1 cellular context compared by ENCODE assay signal in genomic region chr5:176500511-176500910, GRCh38.
A peak's percentile ranks its signal among the peaks of the same experiment; 100 is the strongest.
TF ChIP-seq lines count a peak whose summit lies in the region.

No MANE protein-coding gene starts in this region.

TF ChIP-seq in K562, 482 proteins besides CTCF, POLR2A, EP300 and RAD21:
- no peak for TF ChIP-seq ZNF133 (CRISPR knock-in tag; IDR thresholded peaks at IDR 0.05)
- TF ChIP-seq BCOR (IDR thresholded peaks at IDR 0.05), result peak; percentile 33; the same call in 1 of the 2 replicates
- TF ChIP-seq RBM25 (IDR thresholded peaks at IDR 0.05; ENCODE audit: low read depth, low read length, severe bottlenecking), result peak; percentile 41
- TF ChIP-seq ZNF318 (IDR thresholded peaks at IDR 0.05; ENCODE audit: borderline replicate concordance in 1 of 2, low read depth in 1 of 2), result no peak
- TF ChIP-seq HEY1 (CRISPR knock-in tag; IDR thresholded peaks at IDR 0.05; ENCODE audit: borderline replicate concordance), result no peak
- peak in 1 of 2 experiments; percentile 25; a peak in 1 of 4 replicates for TF ChIP-seq KDM1A (IDR thresholded peaks at IDR 0.05)
